In the genomic region with DNA sequence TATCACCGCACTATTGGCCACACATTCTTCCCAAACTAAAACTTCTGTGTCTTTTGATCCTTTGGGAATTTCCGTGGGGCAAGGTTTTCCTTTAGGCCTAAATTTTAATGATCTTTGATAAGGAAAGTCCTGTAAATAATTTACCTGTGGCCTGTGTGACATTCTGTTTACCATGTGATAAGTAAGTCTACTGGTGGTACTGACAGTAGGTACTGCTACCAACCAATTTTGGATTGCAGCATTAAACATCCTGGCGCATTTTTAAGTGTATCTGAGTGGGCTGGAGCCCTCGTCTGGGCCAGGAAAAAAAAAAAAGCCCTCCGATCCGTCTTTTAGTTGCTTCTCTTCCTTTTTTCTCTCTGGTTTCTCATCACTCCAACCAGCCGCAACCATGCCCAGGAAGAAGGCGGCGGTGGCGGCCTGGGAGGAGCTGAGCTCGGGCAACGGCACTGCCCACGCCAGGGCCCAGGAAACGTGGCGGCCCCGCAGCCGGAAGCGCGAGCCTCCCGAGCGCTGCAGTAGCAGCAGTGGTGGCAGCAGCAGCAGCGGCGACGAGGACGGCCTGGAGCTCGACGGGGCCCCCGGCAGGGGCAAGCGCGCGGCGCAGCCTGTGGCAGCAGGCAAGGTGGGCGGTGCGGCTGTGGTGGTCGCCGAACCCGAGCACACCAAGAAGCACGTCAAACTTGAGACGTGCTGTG, we compare ENCODE assay signal across 13 cellular contexts. TPM values are rescaled to one million over a fixed set of nuclear protein-coding genes. Genes with fewer than 3 reads are reported as not detected.
DNase-seq lines count a peak whose midpoint lies in the region; ATAC-seq lines count a peak whose summit lies in the region.
"Had no signal": no experiment of that assay in that cellular context is flagged by ENCODE, and none has a peak within 500 bp of the region (broad histone marks: within the 10 kb centered on the region; RNA-seq: fewer than 3 reads in every experiment).

No MANE protein-coding gene starts in this region.

- no peaks in the 10 kb centered on the region for H3K79me2 ChIP-seq in trophoblast cell (ENCODE audit: control insufficient read depth, insufficient read depth, low read length, poor library complexity)

- H3K4me1 ChIP-seq in BLaER1 treated with 17β-estradiol and CSF1 and Interleukin-3, amounts not matched to agents 10 nM and 100 nM = peaks cover 0 to 25% (median 9%) of the 10 kb centered on the region in 10 experiments; a peak in 8 of 20 replicates
- no peaks in the 10 kb centered on the region for H3K4me1 ChIP-seq in trophoblast cell (ENCODE audit: control insufficient read depth in 1 of 2, insufficient read depth in 2 of 2, low read length in 2 of 2)

- H4K20me1 ChIP-seq in BLaER1 treated with 17β-estradiol and CSF1 and Interleukin-3, amounts not matched to agents 10 nM and 100 nM = no peaks in the 10 kb centered on the region

- ATAC-seq in GM19463 (IDR thresholded peaks at IDR 0.05; ENCODE audit: unreplicated experiment) (no peak), HG03520 (IDR thresholded peaks at IDR 0.05; ENCODE audit: unreplicated experiment) (no peak)
- ATAC-seq: sciatic nerve had no signal

- H3K27me3 ChIP-seq in BLaER1 treated with 17β-estradiol and CSF1 and Interleukin-3, amounts not matched to agents 10 nM and 100 nM = no peaks in the 10 kb centered on the region
- no peaks in the 10 kb centered on the region for H3K27me3 ChIP-seq in trophoblast cell (ENCODE audit: insufficient read depth, low read length)
- H3K27me3 ChIP-seq: brain microvascular endothelial cell had no signal

- peak overlapping the region; percentile 85 for H3K27ac Mint-ChIP-seq in activated naive CD8-positive, alpha-beta T cell

- no peak overlapping the region for H4K12ac ChIP-seq in trophoblast cell (ENCODE audit: low read depth, low read length)

- H4K91ac ChIP-seq in trophoblast cell (ENCODE audit: low read depth, low read length) = no peak overlapping the region

- peaks cover 17 to 42% (median 22%) of the 10 kb centered on the region in 11 experiments for H3K9me3 ChIP-seq in BLaER1 treated with 17β-estradiol and CSF1 and Interleukin-3, amounts not matched to agents 10 nM and 100 nM (replicated peaks in 1 of 11)
- H3K9me3 ChIP-seq in trophoblast cell (ENCODE audit: insufficient read depth, low read depth, low read length) = peaks cover 3% of the 10 kb centered on the region

- no peak overlapping the region for H2AK5ac ChIP-seq in trophoblast cell (ENCODE audit: low read length)

- H3K4me2 ChIP-seq in BLaER1 treated with 17β-estradiol and CSF1 and Interleukin-3, amounts not matched to agents 10 nM and 100 nM = peak overlapping the region in 9 of 11 experiments; percentile 7 to 58 (median 24); a peak in 11 of 22 replicates
- H3K4me2 ChIP-seq in trophoblast cell (ENCODE audit: low read length) = no peak overlapping the region

- no peak overlapping the region for H3K4ac ChIP-seq in trophoblast cell (ENCODE audit: low read depth, low read length)

- H3K14ac ChIP-seq in trophoblast cell (ENCODE audit: low read length) = no peak overlapping the region

- H3K4me3 Mint-ChIP-seq in activated naive CD8-positive, alpha-beta T cell = peak overlapping the region; percentile 74

- 0 out of 22 replicates have a peak overlapping the region, but pooled peaks of 1 of the 11 experiments have one; percentile 5 for H3K9ac ChIP-seq in BLaER1 treated with 17β-estradiol and CSF1 and Interleukin-3, amounts not matched to agents 10 nM and 100 nM
- H3K9ac ChIP-seq in trophoblast cell (ENCODE audit: low read length) = no peak overlapping the region

- H2BK5ac ChIP-seq in trophoblast cell (ENCODE audit: low read depth, low read length, poor library complexity) = no peak overlapping the region

- peak overlapping the region; percentile 23 for H2BK120ac ChIP-seq in trophoblast cell (ENCODE audit: insufficient read depth, low read length, poor library complexity)

- no peak overlapping the region for H3K4me3 ChIP-seq in BLaER1 treated with 17β-estradiol and CSF1 and Interleukin-3, amounts not matched to agents 10 nM and 100 nM
- H3K4me3 ChIP-seq in trophoblast cell (ENCODE audit: low read depth, low read length) = no peak overlapping the region

- WGBS in trophoblast cell (ENCODE audit: extremely low coverage, insufficient coverage, insufficient read length) = no CpG with 5 or more reads among the region's 39 CpGs

- no peaks in the 10 kb centered on the region for H3K27me3 Mint-ChIP-seq in activated naive CD8-positive, alpha-beta T cell

- no peaks in the 10 kb centered on the region for H3K79me1 ChIP-seq in trophoblast cell (ENCODE audit: low read length)

- no peak overlapping the region for H2BK12ac ChIP-seq in trophoblast cell (ENCODE audit: low read length)

- no peaks in the 10 kb centered on the region for H3K9me3 Mint-ChIP-seq in activated naive CD8-positive, alpha-beta T cell (ENCODE audit: low read depth)

- no peaks in the 10 kb centered on the region for H3K36me3 Mint-ChIP-seq in activated naive CD8-positive, alpha-beta T cell

- no peak overlapping the region for H2AFZ ChIP-seq in trophoblast cell (ENCODE audit: insufficient read depth, low read length, poor library complexity)

- peak overlapping the region in 3 of 11 experiments; percentile 33 to 52 (median 37); a peak in 7 of 22 replicates for H3K27ac ChIP-seq in BLaER1 treated with 17β-estradiol and CSF1 and Interleukin-3, amounts not matched to agents 10 nM and 100 nM
- no peak overlapping the region for H3K27ac ChIP-seq in trophoblast cell (ENCODE audit: low read depth, low read length)
- H3K27ac ChIP-seq: brain microvascular endothelial cell had no signal

- peaks cover 0 to 3% (median 0%) of the 10 kb centered on the region in 11 experiments; a peak in 2 of 22 replicates for H3K36me3 ChIP-seq in BLaER1 treated with 17β-estradiol and CSF1 and Interleukin-3, amounts not matched to agents 10 nM and 100 nM
- no peaks in the 10 kb centered on the region for H3K36me3 ChIP-seq in trophoblast cell (ENCODE audit: control insufficient read depth in 1 of 2, insufficient read depth in 2 of 2, low read length in 2 of 2)
- H3K36me3 ChIP-seq: brain microvascular endothelial cell had no signal

- no peak overlapping the region for H3K18ac ChIP-seq in trophoblast cell (ENCODE audit: low read length)

- DNase-seq in T-helper 22 cell (ENCODE audit: low read depth) (peak; percentile 21), trophoblast cell (no peak), kidney glomerular epithelial cell (lab: John Stamatoyannopoulos, UW) (no peak), NCI-H524 treated with DMSO at 0.1 percent for 48 hours (lab: John Stamatoyannopoulos, UW) (no peak)
- DNase-seq: brain microvascular endothelial cell, hippocampal formation, NCI-H146, SHP77 had no signal

- H3K23ac ChIP-seq in trophoblast cell (ENCODE audit: low read length) = no peak overlapping the region

- H3K4me1 Mint-ChIP-seq in activated naive CD8-positive, alpha-beta T cell (ENCODE audit: low read depth) = peaks cover 9% of the 10 kb centered on the region

- no peak overlapping the region for H4K8ac ChIP-seq in trophoblast cell (ENCODE audit: low read depth, low read length)

RNA-seq across cellular contexts. Expression of a gene that starts 33.6 kb away (rescaled TPM):
- 12.5 and 12.6 TPM in 2 replicates for polyA plus RNA-seq in trophoblast cell (2013)

RNA-seq across cellular contexts. Expression of a gene that starts 47.9 kb away (rescaled TPM):
- polyA plus RNA-seq in trophoblast cell (2013) = not detected in 2 replicates
